In the genomic region with DNA sequence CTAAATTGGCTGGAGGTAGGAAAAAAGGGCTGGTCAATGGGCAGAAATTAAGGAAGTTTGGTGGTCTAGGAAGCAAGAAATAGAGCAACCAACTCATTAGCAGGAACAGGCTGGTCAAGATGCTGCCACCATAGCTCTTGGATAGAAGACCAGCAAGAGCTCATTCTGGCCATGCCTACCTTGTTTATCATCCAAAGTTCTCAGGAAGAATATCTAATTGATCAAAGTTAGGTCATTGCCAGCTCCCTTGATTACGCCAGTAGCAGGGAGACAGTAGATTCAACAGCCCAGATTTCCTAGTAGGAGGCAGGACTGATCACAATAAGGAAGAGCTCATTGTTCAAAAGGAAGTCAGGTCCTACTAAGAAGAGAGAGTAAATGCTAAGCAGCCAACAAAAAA, we compare ENCODE assay signal across 3 cellular contexts.
"Had no signal": no experiment of that assay in that cellular context is flagged by ENCODE, and none has a peak within 500 bp of the region (broad histone marks: within the 10 kb centered on the region; RNA-seq: fewer than 3 reads in every experiment).

No MANE protein-coding gene starts in this region.

- DNase-seq: GDM1, GF-D8 had no signal

- H3K4me3 ChIP-seq: GM12878 had no signal
